ENCODE assay signal across 1 cellular context in genomic region chr7:73682745-73683055, GRCh38.
TF ChIP-seq lines count a peak whose summit lies in the region.

No MANE protein-coding gene starts in this region.

TF ChIP-seq in endothelial cell of umbilical vein, 7 proteins besides CTCF, POLR2A, EP300 and RAD21:
- TF ChIP-seq JUN (IDR thresholded peaks at IDR 0.05; ENCODE audit: borderline replicate concordance, insufficient read depth, insufficient read length, low read depth): no peak
- no peak for TF ChIP-seq GATA2 (IDR thresholded peaks at IDR 0.05; ENCODE audit: insufficient read depth, insufficient read length, low read depth, low read length)
- no peak for TF ChIP-seq EZH2 (IDR thresholded peaks at IDR 0.05; ENCODE audit: borderline replicate concordance, low read depth, low read length, severe bottlenecking)
- no peak for TF ChIP-seq FOS (IDR thresholded peaks at IDR 0.05; ENCODE audit: borderline replicate concordance, insufficient read depth, low read length)
